ENCODE assay signal across 25 cellular contexts in the genomic region with DNA sequence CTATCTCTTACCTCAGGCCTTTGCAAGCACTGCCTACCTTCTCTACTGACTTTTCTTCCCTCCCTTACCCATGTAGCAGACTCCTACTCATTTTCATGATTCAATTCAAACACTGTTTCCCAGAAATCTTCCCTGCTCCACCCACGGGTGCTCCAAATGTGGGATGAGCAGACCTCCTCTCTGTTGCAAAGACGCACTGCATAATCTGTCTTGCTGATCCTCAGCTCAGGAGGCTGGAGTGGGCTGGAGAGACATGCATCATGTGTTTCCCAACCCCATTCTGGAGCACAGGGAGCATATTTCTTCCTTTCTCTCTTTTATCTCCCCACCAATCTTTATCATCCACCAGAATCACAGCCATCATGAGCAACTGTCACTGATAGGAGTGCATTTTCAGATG.
DNase-seq lines count a peak whose midpoint lies in the region; TF ChIP-seq lines count a peak whose summit lies in the region.
"Had no signal": no experiment of that assay in that cellular context is flagged by ENCODE, and none has a peak within 500 bp of the region (broad histone marks: within the 10 kb centered on the region; RNA-seq: fewer than 3 reads in every experiment).

No MANE protein-coding gene starts in this region.

- no peak overlapping the region for H2BK15ac ChIP-seq in H9 (ENCODE audit: low read depth, low read length)

- H2BK120ac ChIP-seq in H9 (ENCODE audit: low read depth, low read length, poor library complexity, severe bottlenecking): no peak overlapping the region

- H2BK20ac ChIP-seq in H9 (ENCODE audit: low read depth, low read length, poor library complexity, severe bottlenecking): no peak overlapping the region

- 43% methylated on average over 2 of the region's 2 CpGs for WGBS in smooth muscle cell (ENCODE audit: low lambda C conversion rate)
- WGBS in stomach, 5 donors: 68 to 90% (median 82%) methylated on average over 2 of the region's 2 CpGs
- no CpG with 5 or more reads among the region's 2 CpGs for WGBS in H9 (ENCODE audit: extremely low coverage, insufficient read length, low lambda C conversion rate)

- no peak overlapping the region for H2AK5ac ChIP-seq in H9 (ENCODE audit: insufficient read length, low read length)

- no peak overlapping the region for H2BK12ac ChIP-seq in H9 (ENCODE audit: insufficient read length, low read depth, low read length)

- H3K4me1 Mint-ChIP-seq in brain (peaks cover 31% of the 10 kb centered on the region), H9 (peaks cover 5 to 7% of the 10 kb centered on the region in 2 experiments)
- H3K4me1 Mint-ChIP-seq: activated CD4-positive, alpha-beta memory T cell treated with anti-CD3 and anti-CD28 coated beads, Interleukin-2, amount 10 ng/mL, durations not matched to agents 7 days and 5 days; B cell; T-helper 17 cell had no signal

- TF ChIP-seq CTCF in brain (conservative IDR thresholded peaks at IDR 0.05) (no peak), smooth muscle cell (IDR thresholded peaks at IDR 0.05; ENCODE audit: borderline replicate concordance, insufficient read depth, poor library complexity, severe bottlenecking) (no peak), stomach (IDR thresholded peaks at IDR 0.05) (no peak), H9 (conservative IDR thresholded peaks at IDR 0.05) (no peak)

- H3K36me3 Mint-ChIP-seq in brain (no peaks in the 10 kb centered on the region), H9 (ENCODE audit: insufficient read depth in 1 of 3, low read depth in 3 of 3) (no peaks in the 10 kb centered on the region)
- H3K36me3 Mint-ChIP-seq: CD8-positive, alpha-beta T cell had no signal

- H3K4me3 Mint-ChIP-seq in brain: peak overlapping the region in 2 of 5 experiments; percentile 49 to 52
- no peak overlapping the region for H3K4me3 Mint-ChIP-seq in H9
- H3K4me3 Mint-ChIP-seq: activated CD4-positive, alpha-beta memory T cell treated with anti-CD3 and anti-CD28 coated beads, Interleukin-2, amount 10 ng/mL, durations not matched to agents 7 days and 5 days; activated naive CD4-positive, alpha-beta T cell treated with anti-CD3 and anti-CD28 coated beads for 36 hours; B cell; CD8-positive, alpha-beta T cell; T-helper 17 cell had no signal

- TF ChIP-seq POLR2A in stomach (IDR thresholded peaks at IDR 0.05): no peak

- peak overlapping the region; percentile 41 for H3K4me2 ChIP-seq in smooth muscle cell
- no peak overlapping the region for H3K4me2 ChIP-seq in H9 (ENCODE audit: insufficient read depth, insufficient read length, low read length)
- H3K4me2 ChIP-seq: PC-9 had no signal

- H3K27ac ChIP-seq in smooth muscle cell (ENCODE audit: low read depth) (no peak overlapping the region), stomach (no peak overlapping the region), H9 (ENCODE audit: insufficient read length, low read depth, low read length) (no peak overlapping the region)
- H3K27ac ChIP-seq: adrenal gland, colonic mucosa, GM23248, PC-9, thoracic aorta had no signal

- no peak overlapping the region for H4K91ac ChIP-seq in H9 (ENCODE audit: insufficient read length, low read depth, low read length)

- H3K23me2 ChIP-seq in H9 (ENCODE audit: insufficient read length, low read depth, low read length, poor library complexity, severe bottlenecking): no peaks in the 10 kb centered on the region

- H3K27ac Mint-ChIP-seq in brain: peak overlapping the region in 3 of 5 experiments; percentile 33 to 93 (median 84)
- no peak overlapping the region for H3K27ac Mint-ChIP-seq in H9
- H3K27ac Mint-ChIP-seq: activated CD4-positive, alpha-beta memory T cell treated with anti-CD3 and anti-CD28 coated beads, Interleukin-2, amount 10 ng/mL, durations not matched to agents 7 days and 5 days; activated naive CD4-positive, alpha-beta T cell treated with anti-CD3 and anti-CD28 coated beads for 36 hours; B cell; CD8-positive, alpha-beta T cell; T-helper 17 cell had no signal

- H3K23ac ChIP-seq in H9 (ENCODE audit: insufficient read length, low read depth, low read length): no peak overlapping the region

- H3K14ac ChIP-seq in H9 (ENCODE audit: insufficient read depth, low read length): no peak overlapping the region

- no peak overlapping the region for H3K9ac ChIP-seq in smooth muscle cell (ENCODE audit: low read depth)
- H3K9ac ChIP-seq in H9 (ENCODE audit: extremely low read depth, insufficient read length, low read length): no peak overlapping the region
- H3K9ac ChIP-seq: GM23248 had no signal

- DNase-seq in NCI-H69 (lab: John Stamatoyannopoulos, UW) (peak; percentile 19), middle frontal gyrus (ENCODE audit: extremely low spot score, low spot score) (peak; percentile 57), smooth muscle cell (lab: John Stamatoyannopoulos, UW; ENCODE audit: unreplicated experiment) (no peak), stomach (no peak), SIG-M5 (lab: John Stamatoyannopoulos, UW) (no peak), H9 (no peak)
- DNase-seq: activated CD4-positive, alpha-beta memory T cell treated with anti-CD3 and anti-CD28 coated beads, Interleukin-2, amount 10 ng/mL, durations not matched to agents 7 days and 5 days; activated CD4-positive, CD25-positive, alpha-beta regulatory T cell treated with anti-CD3 and anti-CD28 coated beads, Interleukin-2, amount 50 U/mL, for 72 hours; activated CD8-positive, alpha-beta memory T cell treated with anti-CD3 and anti-CD28 coated beads, Interleukin-2, amount 50 U/mL, for 4 hours; activated naive CD4-positive, alpha-beta T cell treated with anti-CD3 and anti-CD28 coated beads for 36 hours; CD8-positive, alpha-beta T cell; colonic mucosa; effector CD8-positive, alpha-beta T cell; GM23248; NCI-H1092; NCI-H1694; NCI-H2171; PC-9; stimulated activated naive CD4-positive, alpha-beta T cell; T-helper 17 cell had no signal

- H3K36me3 ChIP-seq in smooth muscle cell (ENCODE audit: low read depth) (no peaks in the 10 kb centered on the region), stomach (no peaks in the 10 kb centered on the region)
- H3K36me3 ChIP-seq: adrenal gland, colonic mucosa, thoracic aorta had no signal

- TF ChIP-seq EP300 in stomach (IDR thresholded peaks at IDR 0.05): no peak

- intact Hi-C loops in stomach (cut with DNase I; ENCODE audit: low total_unique reads): no loop called here

- no peaks in the 10 kb centered on the region for H3K79me1 ChIP-seq in H9 (ENCODE audit: insufficient read depth, low read depth, low read length, poor library complexity, severe bottlenecking)

- H3K4me1 ChIP-seq in smooth muscle cell (ENCODE audit: low read depth) (no peaks in the 10 kb centered on the region), stomach (peaks cover 0 to 13% (median 7%) of the 10 kb centered on the region in 4 donors), H9 (ENCODE audit: insufficient read depth, low read length) (no peaks in the 10 kb centered on the region)
- H3K4me1 ChIP-seq: colonic mucosa had no signal

- H3K27me3 Mint-ChIP-seq in brain (peaks cover 6% of the 10 kb centered on the region), H9 (ENCODE audit: low read depth) (no peaks in the 10 kb centered on the region)
- H3K27me3 Mint-ChIP-seq: activated CD4-positive, alpha-beta memory T cell treated with anti-CD3 and anti-CD28 coated beads, Interleukin-2, amount 10 ng/mL, durations not matched to agents 7 days and 5 days had no signal

- no peaks in the 10 kb centered on the region for H3K9me3 Mint-ChIP-seq in brain
- H3K9me3 Mint-ChIP-seq in H9: no peaks in the 10 kb centered on the region
- H3K9me3 Mint-ChIP-seq: activated CD4-positive, alpha-beta memory T cell treated with anti-CD3 and anti-CD28 coated beads, Interleukin-2, amount 10 ng/mL, durations not matched to agents 7 days and 5 days; activated naive CD4-positive, alpha-beta T cell treated with anti-CD3 and anti-CD28 coated beads for 36 hours; CD8-positive, alpha-beta T cell had no signal

- no peak overlapping the region for H3K4ac ChIP-seq in H9 (ENCODE audit: low read depth, low read length)

- H3F3A ChIP-seq in smooth muscle cell (ENCODE audit: low read depth): no peaks in the 10 kb centered on the region

- no peak overlapping the region for H4K8ac ChIP-seq in H9 (replicated peaks; ENCODE audit: insufficient read length, low read depth, low read length)

- H3K56ac ChIP-seq in H9 (ENCODE audit: insufficient read length, low read depth, low read length): no peak overlapping the region

- H3K79me2 ChIP-seq in smooth muscle cell (ENCODE audit: low read depth) (no peaks in the 10 kb centered on the region), H9 (ENCODE audit: insufficient read depth, low read length) (no peaks in the 10 kb centered on the region)

- no peak overlapping the region for H2BK5ac ChIP-seq in H9 (ENCODE audit: insufficient read length, low read length)

- H4K5ac ChIP-seq in H9 (ENCODE audit: insufficient read length, low read depth, low read length): no peak overlapping the region

- H2AFZ ChIP-seq in smooth muscle cell (ENCODE audit: low read depth) (peak overlapping the region; percentile 25), H9 (ENCODE audit: low read length) (no peak overlapping the region)
- H2AFZ ChIP-seq: GM23248, PC-9 had no signal

- no peak overlapping the region for H3T11ph ChIP-seq in H9 (ENCODE audit: low read length)

- H3K27me3 ChIP-seq in smooth muscle cell (ENCODE audit: low read depth): no peaks in the 10 kb centered on the region
- no peaks in the 10 kb centered on the region for H3K27me3 ChIP-seq in stomach
- H3K27me3 ChIP-seq in H9 (ENCODE audit: insufficient read depth, low read length): no peaks in the 10 kb centered on the region
- H3K27me3 ChIP-seq: adrenal gland, colonic mucosa had no signal

- H3K9me3 ChIP-seq in smooth muscle cell (replicated peaks; ENCODE audit: low read depth) (no peaks in the 10 kb centered on the region), stomach (no peaks in the 10 kb centered on the region), H9 (ENCODE audit: control insufficient read depth, low read depth, low read length) (no peaks in the 10 kb centered on the region)
- H3K9me3 ChIP-seq: adrenal gland, colonic mucosa, thoracic aorta had no signal

- no peak overlapping the region for H3K18ac ChIP-seq in H9 (ENCODE audit: insufficient read length, low read depth, low read length)

- H3K4me3 ChIP-seq in smooth muscle cell (no peak overlapping the region), stomach (no peak overlapping the region)
- H3K4me3 ChIP-seq: adrenal gland, colonic mucosa, GM23248, PC-9, skin epidermis had no signal

- H4K20me1 ChIP-seq in smooth muscle cell (ENCODE audit: low read depth) (no peaks in the 10 kb centered on the region), H9 (ENCODE audit: control insufficient read depth, insufficient read depth, insufficient read length) (no peaks in the 10 kb centered on the region)

Comparison
In these comparisons a context has a peak if more than half of its experiments do, and no peak if none do; other contexts are left out.
1. DNase-seq: peak in NCI-H69 (single experiment) and middle frontal gyrus (single experiment); none in smooth muscle cell (single experiment), stomach (single experiment), SIG-M5 (single experiment) and H9 (single experiment).
2. H3K27ac Mint-ChIP-seq: peak in brain (3 of 5); none in H9 (0 of 3).